10 cellular contexts compared by ENCODE assay signal in the genomic region with DNA sequence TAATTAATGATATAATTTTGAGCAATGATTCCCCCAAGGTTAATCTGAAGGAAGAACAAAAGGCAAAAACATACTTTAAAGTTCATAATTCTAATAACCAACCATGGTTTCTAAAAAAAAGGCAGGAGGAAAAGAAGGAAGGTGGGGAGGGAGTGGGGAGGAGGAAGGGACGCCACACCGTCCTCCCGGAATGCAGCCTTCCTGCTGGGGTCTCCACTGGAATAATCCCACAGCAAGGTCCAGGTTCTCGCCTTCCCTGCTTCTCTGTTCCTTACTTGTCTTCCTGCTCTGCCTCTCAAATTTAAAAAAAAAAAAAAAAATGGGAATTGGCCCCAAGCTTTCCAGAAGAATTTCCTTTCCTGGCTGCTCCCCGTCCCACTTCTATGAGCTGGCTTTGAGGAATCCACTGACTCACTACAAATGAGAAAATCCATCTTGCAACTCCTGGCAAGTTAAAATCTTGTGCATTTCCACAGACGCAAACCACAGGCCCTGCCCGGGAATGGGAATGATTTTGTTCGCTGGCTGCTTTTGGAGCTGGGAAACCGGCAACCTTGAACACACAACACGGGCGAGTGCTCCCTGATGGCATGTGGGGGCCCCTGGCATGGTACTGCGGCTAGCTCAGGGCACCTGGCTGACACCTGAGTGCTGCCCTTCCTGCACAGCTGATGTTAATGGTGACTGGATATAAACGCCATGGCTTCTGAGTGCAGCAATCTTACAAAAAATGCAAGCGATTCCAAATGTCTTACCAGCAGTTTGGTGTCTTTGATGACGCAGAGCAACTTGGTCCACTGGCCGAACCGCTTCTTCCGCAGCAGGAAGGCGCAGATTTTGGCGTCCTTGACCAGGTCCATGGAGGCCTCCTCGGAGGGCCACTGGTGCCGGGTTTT.
DNase-seq lines count a peak whose midpoint lies in the region; ATAC-seq and TF ChIP-seq lines count a peak whose summit lies in the region.
"Had no signal": no experiment of that assay in that cellular context is flagged by ENCODE, and none has a peak within 500 bp of the region (broad histone marks: within the 10 kb centered on the region; RNA-seq: fewer than 3 reads in every experiment).

No MANE protein-coding gene starts in this region.

- H3K27me3 Mint-ChIP-seq in glutamatergic neuron (ENCODE audit: unreplicated experiment), result peaks cover 26% of the 10 kb centered on the region

- peak overlapping the region; percentile 65 for H3K27ac Mint-ChIP-seq in glutamatergic neuron (ENCODE audit: unreplicated experiment)

- no peak overlapping the region for H3K27ac ChIP-seq in caudate nucleus (ENCODE audit: low read depth, low read length)

- TF ChIP-seq CTCF in glutamatergic neuron (IDR thresholded peaks at IDR 0.05; ENCODE audit: partially characterized antibody, unreplicated experiment), result no peak
- no peak for TF ChIP-seq CTCF in retinal pigment epithelial cell (conservative IDR thresholded peaks at IDR 0.05; ENCODE audit: low read depth, low read length)

- no peaks in the 10 kb centered on the region for H3K27me3 ChIP-seq in adipocyte (replicated peaks; ENCODE audit: control insufficient read depth, insufficient read depth, low read length)

- peaks cover 38% of the 10 kb centered on the region for H3K4me1 ChIP-seq in adipocyte (ENCODE audit: control insufficient read depth, insufficient read depth, low read length)

- ATAC-seq in HG03280 (IDR thresholded peaks at IDR 0.05; ENCODE audit: unreplicated experiment), result no peak
- ATAC-seq in HG02610 (IDR thresholded peaks at IDR 0.05; ENCODE audit: unreplicated experiment), result no peak
- ATAC-seq: activated naive CD4-positive, alpha-beta T cell treated with anti-CD3 and anti-CD28 coated beads, Interleukin-2, amount 50 U/mL, for 72 hours had no signal

- H3K36me3 ChIP-seq in adipocyte (ENCODE audit: control insufficient read depth, insufficient read depth, low read length, severe bottlenecking), result peaks cover 34% of the 10 kb centered on the region

- peaks cover 65% of the 10 kb centered on the region for H3K4me1 Mint-ChIP-seq in glutamatergic neuron (ENCODE audit: low read depth, unreplicated experiment)

- peaks cover 11% of the 10 kb centered on the region for H3K36me3 Mint-ChIP-seq in glutamatergic neuron (ENCODE audit: unreplicated experiment)

- DNase-seq in EL, result peak; percentile 99
- peak; percentile 95 for DNase-seq in adipocyte (ENCODE audit: low read depth)
- DNase-seq in glutamatergic neuron, result no peak
- DNase-seq in retinal pigment epithelial cell (ENCODE audit: low read depth), result peak; percentile 87
- no peak for DNase-seq in caudate nucleus (lab: John Stamatoyannopoulos, UW)
- no peak for DNase-seq in GM19238 (ENCODE audit: insufficient read length, low spot score)
- DNase-seq: GF-D8 had no signal

- peaks cover 42% of the 10 kb centered on the region for H3K9me3 Mint-ChIP-seq in glutamatergic neuron (ENCODE audit: unreplicated experiment)
- H3K9me3 Mint-ChIP-seq: activated naive CD4-positive, alpha-beta T cell treated with anti-CD3 and anti-CD28 coated beads, Interleukin-2, amount 50 U/mL, for 72 hours had no signal

- peak overlapping the region; percentile 88 for H3K9ac ChIP-seq in adipocyte (ENCODE audit: low read length)

- H3K4me3 ChIP-seq in adipocyte (ENCODE audit: low read length), result peak overlapping the region; percentile 71
- H3K4me3 ChIP-seq in retinal pigment epithelial cell (ENCODE audit: low read length), result no peak overlapping the region

- H3K9me3 ChIP-seq in adipocyte (ENCODE audit: control insufficient read depth, low read length), result no peaks in the 10 kb centered on the region

- H3K4me3 Mint-ChIP-seq in glutamatergic neuron (ENCODE audit: unreplicated experiment), result no peak overlapping the region

Comparison
In these comparisons a context has a peak if more than half of its experiments do, and no peak if none do; other contexts are left out.
1. DNase-seq: peak in EL (single experiment), adipocyte (single experiment) and retinal pigment epithelial cell (single experiment); none in glutamatergic neuron (single experiment), caudate nucleus (0 of 61) and GM19238 (single experiment).